ENCODE assay signal across 1 cellular context in the genomic region with DNA sequence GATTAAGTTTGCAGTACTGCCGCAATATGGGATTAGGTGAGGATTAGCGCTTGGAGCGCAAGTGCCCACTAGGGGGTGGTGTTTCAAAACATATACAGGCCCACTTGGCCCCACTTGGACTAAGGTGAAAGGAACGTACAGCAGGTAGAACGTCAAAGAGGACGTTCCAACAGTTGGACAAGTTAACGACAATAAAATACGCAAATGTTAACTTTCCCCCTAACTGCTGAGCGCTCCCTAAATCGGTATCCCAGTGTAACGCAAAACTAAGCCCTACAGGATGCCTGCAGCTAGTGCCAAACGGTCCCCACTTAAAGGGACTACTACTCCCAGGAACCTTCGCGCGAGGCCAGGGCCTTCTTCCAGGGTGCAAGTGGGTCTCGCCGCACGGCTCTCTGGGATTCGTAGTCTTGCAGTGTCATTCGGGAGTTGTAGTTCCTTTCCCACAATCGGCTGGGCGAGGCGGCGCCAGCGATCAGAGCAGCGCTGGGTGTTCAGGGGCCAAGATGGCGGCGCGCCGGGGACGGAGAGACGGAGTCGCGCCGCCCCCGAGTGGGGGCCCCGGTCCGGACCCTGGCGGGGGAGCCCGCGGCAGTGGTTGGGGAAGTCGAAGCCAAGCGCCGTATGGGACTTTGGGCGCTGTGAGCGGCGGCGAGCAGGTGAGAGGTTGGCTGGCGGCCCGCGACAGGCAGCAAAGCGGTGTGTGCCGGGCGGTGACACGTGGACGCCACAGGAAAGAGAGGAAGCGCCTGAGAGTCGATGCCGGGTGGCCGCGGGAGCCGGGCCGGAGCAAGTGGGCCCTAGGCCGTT.
TF ChIP-seq lines count a peak whose summit lies in the region.

A gene with protein sequence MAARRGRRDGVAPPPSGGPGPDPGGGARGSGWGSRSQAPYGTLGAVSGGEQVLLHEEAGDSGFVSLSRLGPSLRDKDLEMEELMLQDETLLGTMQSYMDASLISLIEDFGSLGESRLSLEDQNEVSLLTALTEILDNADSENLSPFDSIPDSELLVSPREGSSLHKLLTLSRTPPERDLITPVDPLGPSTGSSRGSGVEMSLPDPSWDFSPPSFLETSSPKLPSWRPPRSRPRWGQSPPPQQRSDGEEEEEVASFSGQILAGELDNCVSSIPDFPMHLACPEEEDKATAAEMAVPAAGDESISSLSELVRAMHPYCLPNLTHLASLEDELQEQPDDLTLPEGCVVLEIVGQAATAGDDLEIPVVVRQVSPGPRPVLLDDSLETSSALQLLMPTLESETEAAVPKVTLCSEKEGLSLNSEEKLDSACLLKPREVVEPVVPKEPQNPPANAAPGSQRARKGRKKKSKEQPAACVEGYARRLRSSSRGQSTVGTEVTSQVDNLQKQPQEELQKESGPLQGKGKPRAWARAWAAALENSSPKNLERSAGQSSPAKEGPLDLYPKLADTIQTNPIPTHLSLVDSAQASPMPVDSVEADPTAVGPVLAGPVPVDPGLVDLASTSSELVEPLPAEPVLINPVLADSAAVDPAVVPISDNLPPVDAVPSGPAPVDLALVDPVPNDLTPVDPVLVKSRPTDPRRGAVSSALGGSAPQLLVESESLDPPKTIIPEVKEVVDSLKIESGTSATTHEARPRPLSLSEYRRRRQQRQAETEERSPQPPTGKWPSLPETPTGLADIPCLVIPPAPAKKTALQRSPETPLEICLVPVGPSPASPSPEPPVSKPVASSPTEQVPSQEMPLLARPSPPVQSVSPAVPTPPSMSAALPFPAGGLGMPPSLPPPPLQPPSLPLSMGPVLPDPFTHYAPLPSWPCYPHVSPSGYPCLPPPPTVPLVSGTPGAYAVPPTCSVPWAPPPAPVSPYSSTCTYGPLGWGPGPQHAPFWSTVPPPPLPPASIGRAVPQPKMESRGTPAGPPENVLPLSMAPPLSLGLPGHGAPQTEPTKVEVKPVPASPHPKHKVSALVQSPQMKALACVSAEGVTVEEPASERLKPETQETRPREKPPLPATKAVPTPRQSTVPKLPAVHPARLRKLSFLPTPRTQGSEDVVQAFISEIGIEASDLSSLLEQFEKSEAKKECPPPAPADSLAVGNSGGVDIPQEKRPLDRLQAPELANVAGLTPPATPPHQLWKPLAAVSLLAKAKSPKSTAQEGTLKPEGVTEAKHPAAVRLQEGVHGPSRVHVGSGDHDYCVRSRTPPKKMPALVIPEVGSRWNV (N-terminal part only) (plus strand): TSS at position 478 of the 810 bp plus-strand sequence. CDS start 29 bp downstream, at position 507.

TF ChIP-seq in HepG2, 621 proteins besides CTCF, POLR2A, EP300 and RAD21 (continued from another document):
- TF ChIP-seq ZHX2 (IDR thresholded peaks at IDR 0.05; ENCODE audit: low read depth) = peak; percentile 87
- TF ChIP-seq ZHX2 (CRISPR knock-in tag; IDR thresholded peaks at IDR 0.05; ENCODE audit: borderline replicate concordance) = no peak
- peak; percentile 34; the same call in 1 of the 2 replicates for TF ChIP-seq ZNF33A (CRISPR knock-in tag; IDR thresholded peaks at IDR 0.05; ENCODE audit: borderline replicate concordance)
- TF ChIP-seq ZNF879 (CRISPR knock-in tag; IDR thresholded peaks at IDR 0.05) = no peak
- peak; percentile 26; the same call in 1 of the 2 replicates for TF ChIP-seq ZMAT3 (CRISPR knock-in tag; conservative IDR thresholded peaks at IDR 0.05)
- TF ChIP-seq SPEN (CRISPR knock-in tag; IDR thresholded peaks at IDR 0.05; ENCODE audit: low read depth) = peak; percentile 82
- TF ChIP-seq ZNF724P (CRISPR knock-in tag; IDR thresholded peaks at IDR 0.05; ENCODE audit: borderline replicate concordance) = 0 out of 2 replicates have a peak, but pooled peaks have one; percentile 48
- no peak for TF ChIP-seq ATRX (CRISPR knock-in tag; IDR thresholded peaks at IDR 0.05; ENCODE audit: borderline replicate concordance)
- peak; percentile 91; the same call in 1 of the 2 replicates for TF ChIP-seq HOXA3 (CRISPR knock-in tag; IDR thresholded peaks at IDR 0.05)
- TF ChIP-seq, protein P1, sequence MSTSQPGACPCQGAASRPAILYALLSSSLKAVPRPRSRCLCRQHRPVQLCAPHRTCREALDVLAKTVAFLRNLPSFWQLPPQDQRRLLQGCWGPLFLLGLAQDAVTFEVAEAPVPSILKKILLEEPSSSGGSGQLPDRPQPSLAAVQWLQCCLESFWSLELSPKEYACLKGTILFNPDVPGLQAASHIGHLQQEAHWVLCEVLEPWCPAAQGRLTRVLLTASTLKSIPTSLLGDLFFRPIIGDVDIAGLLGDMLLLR (CRISPR knock-in tag; IDR thresholded peaks at IDR 0.05) = no peak
- TF ChIP-seq, protein P2, sequence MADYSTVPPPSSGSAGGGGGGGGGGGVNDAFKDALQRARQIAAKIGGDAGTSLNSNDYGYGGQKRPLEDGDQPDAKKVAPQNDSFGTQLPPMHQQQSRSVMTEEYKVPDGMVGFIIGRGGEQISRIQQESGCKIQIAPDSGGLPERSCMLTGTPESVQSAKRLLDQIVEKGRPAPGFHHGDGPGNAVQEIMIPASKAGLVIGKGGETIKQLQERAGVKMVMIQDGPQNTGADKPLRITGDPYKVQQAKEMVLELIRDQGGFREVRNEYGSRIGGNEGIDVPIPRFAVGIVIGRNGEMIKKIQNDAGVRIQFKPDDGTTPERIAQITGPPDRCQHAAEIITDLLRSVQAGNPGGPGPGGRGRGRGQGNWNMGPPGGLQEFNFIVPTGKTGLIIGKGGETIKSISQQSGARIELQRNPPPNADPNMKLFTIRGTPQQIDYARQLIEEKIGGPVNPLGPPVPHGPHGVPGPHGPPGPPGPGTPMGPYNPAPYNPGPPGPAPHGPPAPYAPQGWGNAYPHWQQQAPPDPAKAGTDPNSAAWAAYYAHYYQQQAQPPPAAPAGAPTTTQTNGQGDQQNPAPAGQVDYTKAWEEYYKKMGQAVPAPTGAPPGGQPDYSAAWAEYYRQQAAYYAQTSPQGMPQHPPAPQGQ (CRISPR knock-in tag; IDR thresholded peaks at IDR 0.05; ENCODE audit: borderline replicate concordance) = 0 out of 2 replicates have a peak, but pooled peaks have one; percentile 62
